Comparison of ENCODE assay signal across 29 cellular contexts in the genomic region with DNA sequence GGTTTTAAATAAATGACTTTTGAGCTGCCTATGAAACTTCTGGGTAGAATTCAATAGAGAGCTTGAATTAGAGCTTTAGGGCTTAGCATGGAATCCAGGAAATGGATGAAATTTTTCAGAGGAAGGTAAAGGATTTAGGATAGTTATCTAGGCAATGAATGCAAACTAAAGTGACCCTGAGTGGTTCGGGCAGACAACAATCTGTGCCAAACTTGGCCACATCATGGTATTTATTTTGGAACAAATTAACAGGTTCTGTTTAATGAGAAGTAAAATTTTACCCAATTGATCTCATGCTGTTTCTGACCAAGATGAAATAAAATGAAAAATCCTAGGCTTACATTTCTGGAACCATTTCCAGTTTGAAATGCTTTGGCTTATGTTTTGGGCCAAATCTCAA.
"Had no signal": no experiment of that assay in that cellular context is flagged by ENCODE, and none has a peak within 500 bp of the region (broad histone marks: within the 10 kb centered on the region; RNA-seq: fewer than 3 reads in every experiment).

No MANE protein-coding gene starts in this region.

- H3K27me3 Mint-ChIP-seq: stimulated activated memory B cell treated with anti-CD40 and anti-IgM and Interleukin-4, amounts not matched to agents 10 μg/mL and 1 μg/mL and 100 μg/mL, for 72 hours; stimulated activated naive B cell treated with anti-CD40 and anti-IgM and Interleukin-4, amounts not matched to agents 10 μg/mL and 1 μg/mL and 100 μg/mL, for 72 hours; stimulated activated naive CD8-positive, alpha-beta T cell treated with anti-CD3 and anti-CD28 coated beads, Interleukin-15, amount 100 ng/mL, for 72 hours; stimulated activated naive CD8-positive, alpha-beta T cell treated with anti-CD3 and anti-CD28 coated beads, Interleukin-15, Interleukin-2, amounts not matched to agents 100 ng/mL and 50 ng/mL, for 24 hours; type B pancreatic cell had no signal

- DNase-seq: stimulated activated CD4-positive, alpha-beta T cell treated with anti-CD3 and anti-CD28 coated beads, Interleukin-2, amount 100 ng/mL, for 48 hours; stimulated activated CD4-positive, alpha-beta T cell treated with anti-CD3 and anti-CD28 coated beads, Interleukin-4, amount 100 ng/mL, for 1 hour; stimulated activated CD4-positive, alpha-beta T cell treated with anti-CD3 and anti-CD28 coated beads, Interleukin-4, amount 100 ng/mL, for 24 hours; stimulated activated CD4-positive, alpha-beta T cell treated with anti-CD3 and anti-CD28 coated beads, Interleukin-4, amount 100 ng/mL, for 4 hours; stimulated activated CD8-positive, alpha-beta memory T cell treated with anti-CD3 and anti-CD28 coated beads, Interleukin-4, amount 100 ng/mL, for 48 hours; stimulated activated naive B cell treated with anti-CD40 and anti-IgM and Interleukin-4, amounts not matched to agents 10 μg/mL and 1 μg/mL and 100 μg/mL, for 72 hours; stimulated activated naive CD4-positive, alpha-beta T cell; stimulated activated naive CD4-positive, alpha-beta T cell treated with Interleukin-2 at 50 U/mL for 16 hours; stimulated activated naive CD8-positive, alpha-beta T cell treated with anti-CD3 and anti-CD28 coated beads, Interleukin-15, amount 100 ng/mL, for 72 hours; stimulated activated naive CD8-positive, alpha-beta T cell treated with anti-CD3 and anti-CD28 coated beads, Interleukin-15, Interleukin-2, amounts not matched to agents 100 U/mL and 50 U/mL, for 24 hours; stomach; substantia nigra; testis; thyroid gland; tibial artery; transverse colon; trophoblast cell; upper lobe of left lung; upper lobe of right lung; uterus had no signal

- H3K27ac Mint-ChIP-seq: stimulated activated effector memory CD8-positive, alpha-beta T cell treated with anti-CD3 and anti-CD28 coated beads, Interleukin-12 subunit alpha, Interleukin-12 subunit beta, amount 100 ng/mL, for 72 hours; stimulated activated memory B cell treated with anti-CD40 and anti-IgM and Interleukin-4, amounts not matched to agents 10 μg/mL and 1 μg/mL and 100 μg/mL, for 72 hours; stimulated activated naive B cell treated with anti-CD40 and anti-IgM and Interleukin-4, amounts not matched to agents 10 μg/mL and 1 μg/mL and 100 μg/mL, for 72 hours; stimulated activated naive CD8-positive, alpha-beta T cell treated with anti-CD3 and anti-CD28 coated beads, Interleukin-15, amount 100 ng/mL, for 72 hours; stimulated activated naive CD8-positive, alpha-beta T cell treated with anti-CD3 and anti-CD28 coated beads, Interleukin-15, Interleukin-2, amounts not matched to agents 100 ng/mL and 50 ng/mL, for 24 hours; type B pancreatic cell had no signal

- FAIRE-seq: urothelium cell line had no signal

- H3K36me3 Mint-ChIP-seq: stimulated activated effector memory CD8-positive, alpha-beta T cell treated with anti-CD3 and anti-CD28 coated beads, Interleukin-12 subunit alpha, Interleukin-12 subunit beta, amount 100 ng/mL, for 72 hours; stimulated activated memory B cell treated with anti-CD40 and anti-IgM and Interleukin-4, amounts not matched to agents 10 μg/mL and 1 μg/mL and 100 μg/mL, for 72 hours; stimulated activated naive B cell treated with anti-CD40 and anti-IgM and Interleukin-4, amounts not matched to agents 10 μg/mL and 1 μg/mL and 100 μg/mL, for 72 hours; type B pancreatic cell had no signal

- H3K9me3 ChIP-seq: stomach, suprapubic skin, testis, thoracic aorta, thyroid gland, tibial artery, tibial nerve, transverse colon, upper lobe of left lung, upper lobe of right lung, uterus, vagina had no signal

- H3K4me3 Mint-ChIP-seq: stimulated activated effector memory CD8-positive, alpha-beta T cell treated with anti-CD3 and anti-CD28 coated beads, Interleukin-12 subunit alpha, Interleukin-12 subunit beta, amount 100 ng/mL, for 72 hours; stimulated activated memory B cell treated with anti-CD40 and anti-IgM and Interleukin-4, amounts not matched to agents 10 μg/mL and 1 μg/mL and 100 μg/mL, for 72 hours; stimulated activated naive B cell treated with anti-CD40 and anti-IgM and Interleukin-4, amounts not matched to agents 10 μg/mL and 1 μg/mL and 100 μg/mL, for 72 hours; stimulated activated naive CD8-positive, alpha-beta T cell treated with anti-CD3 and anti-CD28 coated beads, Interleukin-15, amount 100 ng/mL, for 72 hours; stimulated activated naive CD8-positive, alpha-beta T cell treated with anti-CD3 and anti-CD28 coated beads, Interleukin-15, Interleukin-2, amounts not matched to agents 100 ng/mL and 50 ng/mL, for 24 hours; type B pancreatic cell had no signal

- H3K4me3 ChIP-seq: stomach, suprapubic skin, testis, thoracic aorta, thyroid gland, tibial artery, tibial nerve, transverse colon, upper lobe of left lung, upper lobe of right lung, uterus, vagina had no signal

- H3K9me3 Mint-ChIP-seq: stimulated activated memory B cell treated with anti-CD40 and anti-IgM and Interleukin-4, amounts not matched to agents 10 μg/mL and 1 μg/mL and 100 μg/mL, for 72 hours; stimulated activated naive B cell treated with anti-CD40 and anti-IgM and Interleukin-4, amounts not matched to agents 10 μg/mL and 1 μg/mL and 100 μg/mL, for 72 hours; type B pancreatic cell had no signal

- H3K27ac ChIP-seq: stomach, suprapubic skin, testis, thoracic aorta, thyroid gland, tibial artery, tibial nerve, transverse colon, upper lobe of left lung, upper lobe of right lung, uterus, vagina had no signal

- H3K27me3 ChIP-seq: stomach, suprapubic skin, testis, thyroid gland, tibial artery, tibial nerve, transverse colon, upper lobe of left lung, upper lobe of right lung, uterus, vagina had no signal

- ATAC-seq: stimulated activated effector memory CD8-positive, alpha-beta T cell treated with anti-CD3 and anti-CD28 coated beads, Interleukin-12 subunit alpha, Interleukin-12 subunit beta, amount 100 ng/mL, for 72 hours; stimulated activated memory B cell treated with anti-CD40 and anti-IgM and Interleukin-4, amounts not matched to agents 10 μg/mL and 1 μg/mL and 100 μg/mL, for 72 hours; stimulated activated naive B cell treated with anti-CD40 and anti-IgM and Interleukin-4, amounts not matched to agents 10 μg/mL and 1 μg/mL and 100 μg/mL, for 72 hours; stimulated activated naive CD8-positive, alpha-beta T cell treated with anti-CD3 and anti-CD28 coated beads, Interleukin-15, amount 100 ng/mL, for 72 hours; stimulated activated naive CD8-positive, alpha-beta T cell treated with anti-CD3 and anti-CD28 coated beads, Interleukin-15, Interleukin-2, amounts not matched to agents 100 U/mL and 50 U/mL, for 24 hours; upper lobe of right lung had no signal

- H3K36me3 ChIP-seq: stomach, suprapubic skin, thoracic aorta, thyroid gland, tibial artery, tibial nerve, transverse colon, upper lobe of left lung, upper lobe of right lung, uterus, vagina had no signal

- H3K4me1 Mint-ChIP-seq: stimulated activated effector memory CD8-positive, alpha-beta T cell treated with anti-CD3 and anti-CD28 coated beads, Interleukin-12 subunit alpha, Interleukin-12 subunit beta, amount 100 ng/mL, for 72 hours; stimulated activated memory B cell treated with anti-CD40 and anti-IgM and Interleukin-4, amounts not matched to agents 10 μg/mL and 1 μg/mL and 100 μg/mL, for 72 hours; stimulated activated naive B cell treated with anti-CD40 and anti-IgM and Interleukin-4, amounts not matched to agents 10 μg/mL and 1 μg/mL and 100 μg/mL, for 72 hours; stimulated activated naive CD8-positive, alpha-beta T cell treated with anti-CD3 and anti-CD28 coated beads, Interleukin-15, amount 100 ng/mL, for 72 hours had no signal
